18 cellular contexts compared by ENCODE assay signal in the genomic region with DNA sequence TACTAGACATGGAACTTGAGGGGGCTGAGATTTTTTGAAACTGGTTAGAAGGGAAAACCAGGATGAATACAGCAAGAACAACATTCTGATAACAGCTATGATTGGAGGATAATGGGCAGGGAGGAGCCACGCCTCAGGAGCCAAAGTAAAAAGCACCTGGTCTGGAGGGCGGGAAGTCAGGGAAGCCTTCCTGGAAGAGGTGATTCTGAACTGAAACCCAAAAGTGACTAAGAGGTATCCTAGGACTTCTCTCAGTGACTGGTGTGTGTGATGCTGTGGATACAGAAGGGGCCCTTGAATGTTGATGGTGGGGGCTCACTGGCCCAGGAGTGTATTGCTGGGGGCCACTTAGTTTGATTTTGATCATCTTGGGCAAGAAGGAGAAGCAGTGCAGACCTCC. TPM values are rescaled to one million over a fixed set of nuclear protein-coding genes. Genes with fewer than 3 reads are reported as not detected.
DNase-seq lines count a peak whose midpoint lies in the region; ATAC-seq, FAIRE-seq and TF ChIP-seq lines count a peak whose summit lies in the region.
"Had no signal": no experiment of that assay in that cellular context is flagged by ENCODE, and none has a peak within 500 bp of the region (broad histone marks: within the 10 kb centered on the region; RNA-seq: fewer than 3 reads in every experiment).

No MANE protein-coding gene starts in this region.

- no peaks in the 10 kb centered on the region for H3K9me3 ChIP-seq in T-helper 17 cell (ENCODE audit: control insufficient read depth, low read length, poor library complexity, severe bottlenecking)
- H3K9me3 ChIP-seq: neutrophil, SJCRH30, thyroid gland had no signal

- H3K27ac Mint-ChIP-seq in activated CD4-positive, alpha-beta T cell treated with anti-CD3 and anti-CD28 coated beads for 36 hours = peak overlapping the region; percentile 67
- H3K27ac Mint-ChIP-seq in T-helper 17 cell (peak overlapping the region; percentile 90), endothelial cell (ENCODE audit: unreplicated experiment) (peak overlapping the region; percentile 30), progenitor cell of endocrine pancreas (no peak overlapping the region)

- no peaks in the 10 kb centered on the region for H3K9me3 Mint-ChIP-seq in activated CD4-positive, alpha-beta T cell treated with anti-CD3 and anti-CD28 coated beads for 36 hours (ENCODE audit: low read depth)
- peaks cover 8% of the 10 kb centered on the region for H3K9me3 Mint-ChIP-seq in endothelial cell (ENCODE audit: unreplicated experiment)
- H3K9me3 Mint-ChIP-seq in progenitor cell of endocrine pancreas (ENCODE audit: low read depth) = no peaks in the 10 kb centered on the region

- H3K4me3 Mint-ChIP-seq in activated CD4-positive, alpha-beta T cell treated with anti-CD3 and anti-CD28 coated beads for 36 hours = peak overlapping the region; percentile 64
- H3K4me3 Mint-ChIP-seq in T-helper 17 cell (peak overlapping the region; percentile 82), endothelial cell (ENCODE audit: unreplicated experiment) (peak overlapping the region; percentile 90), progenitor cell of endocrine pancreas (ENCODE audit: low read depth) (peak overlapping the region; percentile 14)

- TF ChIP-seq CTCF in endothelial cell (IDR thresholded peaks at IDR 0.05; ENCODE audit: unreplicated experiment) (no peak), progenitor cell of endocrine pancreas (IDR thresholded peaks at IDR 0.05; ENCODE audit: unreplicated experiment) (no peak), D721Med (IDR thresholded peaks at IDR 0.05; ENCODE audit: insufficient read depth, missing control alignments) (no peak)

- intact Hi-C loops in activated CD4-positive, alpha-beta T cell treated with anti-CD3 and anti-CD28 coated beads for 36 hours (cut with DNase I, micrococcal nuclease) = loop anchor here in 1 of 2 experiments (5.0 kb wide), 1 partner anchor 36 kb away; no protein-coding TSS in a partner anchor

- POLR2A ChIA-PET in activated CD4-positive, alpha-beta T cell treated with anti-CD3 and anti-CD28 coated beads for 36 hours (lab: Charles Lee) = no interaction called here

- CTCF ChIA-PET in activated CD4-positive, alpha-beta T cell treated with anti-CD3 and anti-CD28 coated beads for 36 hours (lab: Charles Lee) = interaction anchor here (0.9 to 2.0 kb wide), 2 partner anchors 20 to 86 kb away, joined by 5 to 7 read pairs; no protein-coding TSS in a partner anchor

- peaks cover 59% of the 10 kb centered on the region for H3K4me1 Mint-ChIP-seq in activated CD4-positive, alpha-beta T cell treated with anti-CD3 and anti-CD28 coated beads for 36 hours
- peaks cover 40% of the 10 kb centered on the region for H3K4me1 Mint-ChIP-seq in T-helper 17 cell
- peaks cover 20% of the 10 kb centered on the region for H3K4me1 Mint-ChIP-seq in endothelial cell (ENCODE audit: unreplicated experiment)
- H3K4me1 Mint-ChIP-seq in progenitor cell of endocrine pancreas (ENCODE audit: low read depth) = peaks cover 5% of the 10 kb centered on the region

- no peak for DNase-seq in activated CD4-positive, alpha-beta T cell treated with anti-CD3 and anti-CD28 coated beads for 36 hours
- DNase-seq in activated CD4-positive, alpha-beta T cell treated with anti-CD3 and anti-CD28 coated beads for 1 hour = no peak
- DNase-seq in T-helper 17 cell = no peak
- DNase-seq in endothelial cell (ENCODE audit: low spot score) = no peak
- no peak for DNase-seq in progenitor cell of endocrine pancreas (ENCODE audit: low spot score, unreplicated experiment)
- no peak for DNase-seq in stimulated activated CD4-positive, alpha-beta T cell treated with anti-CD3 and anti-CD28 coated beads, Interleukin-15, amount 100 ng/mL, for 24 hours
- DNase-seq in D721Med (ENCODE audit: insufficient read length, low spot score) = no peak
- no peak for DNase-seq in activated effector memory CD4-positive, alpha-beta T cell treated with anti-CD3 and anti-CD28 coated beads, Interleukin-2, amount 50 U/mL, for 16 hours
- DNase-seq: activated CD8-positive, alpha-beta memory T cell treated with anti-CD3 and anti-CD28 coated beads for 24 hours; EL; NCI-H1436; NCI-H2227 treated with DMSO at 0.1 percent for 48 hours; SJCRH30; stimulated activated CD4-positive, alpha-beta T cell treated with anti-CD3 and anti-CD28 coated beads, Interleukin-2, amount 100 ng/mL, for 48 hours; thyroid gland had no signal

- H3K36me3 Mint-ChIP-seq in activated CD4-positive, alpha-beta T cell treated with anti-CD3 and anti-CD28 coated beads for 36 hours (ENCODE audit: low read depth) = no peaks in the 10 kb centered on the region
- H3K36me3 Mint-ChIP-seq in T-helper 17 cell (ENCODE audit: low read depth) (peaks cover 4% of the 10 kb centered on the region), endothelial cell (ENCODE audit: low read depth, unreplicated experiment) (peaks cover 11% of the 10 kb centered on the region), progenitor cell of endocrine pancreas (ENCODE audit: insufficient read depth) (peaks cover 2% of the 10 kb centered on the region)

- no peak for FAIRE-seq in D721Med (lab: Jason Lieb, UNC)
- FAIRE-seq: TTC549 had no signal

- no peaks in the 10 kb centered on the region for H3K27me3 Mint-ChIP-seq in activated CD4-positive, alpha-beta T cell treated with anti-CD3 and anti-CD28 coated beads for 36 hours
- H3K27me3 Mint-ChIP-seq in T-helper 17 cell = no peaks in the 10 kb centered on the region
- H3K27me3 Mint-ChIP-seq in endothelial cell (ENCODE audit: unreplicated experiment) = peaks cover 17% of the 10 kb centered on the region
- H3K27me3 Mint-ChIP-seq in progenitor cell of endocrine pancreas = peaks cover 41% of the 10 kb centered on the region

- no peak for ATAC-seq in activated CD4-positive, alpha-beta T cell treated with anti-CD3 and anti-CD28 coated beads for 36 hours
- no peak for ATAC-seq in T-helper 17 cell
- ATAC-seq: sciatic nerve had no signal

RNA-seq across cellular contexts. Expression of gene GPR68, which starts 18.8 kb away (rescaled TPM):
- total RNA-seq in activated CD4-positive, alpha-beta T cell treated with anti-CD3 and anti-CD28 coated beads for 36 hours = 10 to 100 TPM in 1 of 2 experiments, 1 to 10 TPM in 1; 9.4 to 11.2 TPM
- total RNA-seq in T-helper 17 cell (10 to 100 TPM in 1 of 2 donors, 1 to 10 TPM in 1; 7.6 to 12.4 TPM), endothelial cell (ENCODE audit: unreplicated experiment) (5.4 TPM), progenitor cell of endocrine pancreas (0.31 and 0.87 TPM in 2 replicates)
- total RNA-seq: SJCRH30 had no signal

Comparison
In these comparisons a context has a peak if more than half of its experiments do, and no peak if none do; other contexts are left out.
1. H3K4me3 Mint-ChIP-seq: peak in every context shown above with its lines; median percentile 90 in endothelial cell; 82 in T-helper 17 cell; 64 in activated CD4-positive, alpha-beta T cell treated with anti-CD3 and anti-CD28 coated beads for 36 hours; 14 in progenitor cell of endocrine pancreas.